ENCODE assay signal across 8 cellular contexts in the genomic region with DNA sequence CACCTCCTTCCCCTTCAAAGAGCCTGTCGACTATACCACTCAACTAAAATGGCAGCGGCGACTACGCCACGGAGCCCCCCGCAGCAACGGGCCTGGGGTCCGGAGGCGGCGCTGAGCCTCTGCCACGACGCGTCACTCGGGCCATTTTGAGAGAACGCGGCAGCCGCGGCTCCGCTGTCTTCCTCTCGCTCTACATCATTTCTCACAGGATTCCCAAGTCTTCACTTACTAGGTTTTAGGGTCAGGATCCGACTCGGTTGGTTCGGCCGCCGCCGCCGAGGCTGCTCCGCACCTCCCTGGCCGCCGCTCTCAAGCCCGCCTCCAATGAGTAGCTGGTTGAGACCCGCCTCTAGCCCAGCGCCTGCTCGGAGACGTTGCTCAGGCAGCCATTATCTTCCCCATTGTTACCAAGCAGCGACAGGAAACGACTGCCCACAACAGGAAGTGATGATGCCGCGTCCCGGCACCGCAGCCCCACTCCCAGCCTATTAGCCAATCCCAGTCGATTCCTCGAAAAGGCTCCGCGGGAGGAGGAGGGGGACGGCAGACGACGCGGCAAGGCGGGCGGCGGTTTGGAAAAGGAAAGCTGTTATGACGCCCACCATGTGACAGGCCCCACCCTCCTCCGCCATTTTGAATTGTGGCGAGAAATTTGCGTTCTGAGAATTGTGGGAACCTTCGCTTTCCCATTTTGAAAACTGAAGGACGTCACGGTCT. TPM values are rescaled to one million over a fixed set of nuclear protein-coding genes. Genes with fewer than 3 reads are reported as not detected.
DNase-seq lines count a peak whose midpoint lies in the region; ATAC-seq and TF ChIP-seq lines count a peak whose summit lies in the region.

A gene with protein sequence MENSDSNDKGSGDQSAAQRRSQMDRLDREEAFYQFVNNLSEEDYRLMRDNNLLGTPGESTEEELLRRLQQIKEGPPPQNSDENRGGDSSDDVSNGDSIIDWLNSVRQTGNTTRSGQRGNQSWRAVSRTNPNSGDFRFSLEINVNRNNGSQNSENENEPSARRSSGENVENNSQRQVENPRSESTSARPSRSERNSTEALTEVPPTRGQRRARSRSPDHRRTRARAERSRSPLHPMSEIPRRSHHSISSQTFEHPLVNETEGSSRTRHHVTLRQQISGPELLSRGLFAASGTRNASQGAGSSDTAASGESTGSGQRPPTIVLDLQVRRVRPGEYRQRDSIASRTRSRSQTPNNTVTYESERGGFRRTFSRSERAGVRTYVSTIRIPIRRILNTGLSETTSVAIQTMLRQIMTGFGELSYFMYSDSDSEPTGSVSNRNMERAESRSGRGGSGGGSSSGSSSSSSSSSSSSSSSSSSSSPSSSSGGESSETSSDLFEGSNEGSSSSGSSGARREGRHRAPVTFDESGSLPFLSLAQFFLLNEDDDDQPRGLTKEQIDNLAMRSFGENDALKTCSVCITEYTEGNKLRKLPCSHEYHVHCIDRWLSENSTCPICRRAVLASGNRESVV (minus strand): TSS at position 432 of the 717 bp plus-strand sequence. CDS start 18,647 bp downstream, outside the sequence.

- peak; percentile 83 for TF ChIP-seq POLR2A in ovary (IDR thresholded peaks at IDR 0.05)
- TF ChIP-seq POLR2A in thyroid gland (IDR thresholded peaks at IDR 0.05) = peak in 1 of 2 donors; percentile 86

- H3K27ac ChIP-seq in ovary (peak within 1 kb of the TSS; percentile 56 to 90), thyroid gland (peak within 1 kb of the TSS; percentile 92 to 96 (median 94))

- no peaks in the 10 kb centered on the region for H3K9me3 ChIP-seq in ovary
- no peaks in the 10 kb centered on the region for H3K9me3 ChIP-seq in thyroid gland

- H3K4me3 ChIP-seq in GM12864 (ENCODE audit: low read depth, low read length) = peak within 1 kb of the TSS; percentile 85
- H3K4me3 ChIP-seq in ovary = peak within 1 kb of the TSS; percentile 86
- H3K4me3 ChIP-seq in thyroid gland (replicated peaks in 1 of 3) = peak within 1 kb of the TSS; percentile 47 to 81 (median 49)

- H3K36me3 ChIP-seq in ovary = no peaks in the 10 kb centered on the region
- no peaks in the 10 kb centered on the region for H3K36me3 ChIP-seq in thyroid gland

- ATAC-seq in HG02759 (IDR thresholded peaks at IDR 0.05; ENCODE audit: unreplicated experiment) (peak; percentile 95), Right ventricle myocardium inferior (peak; percentile 100)

- DNase-seq in GM12864 (ENCODE audit: low read depth) (peak; percentile 85), NCI-H1417 (lab: John Stamatoyannopoulos, UW) (peak; percentile 93 to 98 (median 93)), SW 1271 (lab: John Stamatoyannopoulos, UW) (peak; percentile 43 to 79), Right ventricle myocardium inferior (ENCODE audit: missing footprints) (peak; percentile 95), ovary (peak; percentile 89 to 94 (median 91)), thyroid gland (peak; percentile 93 to 94)
- peak; percentile 73 for DNase-seq in activated naive CD8-positive, alpha-beta T cell treated with anti-CD3 and anti-CD28 coated beads, Interleukin-2, amount 50 U/mL, for 16 hours (ENCODE audit: low read depth, low spot score)

- H3K27me3 ChIP-seq in ovary = no peaks in the 10 kb centered on the region
- no peaks in the 10 kb centered on the region for H3K27me3 ChIP-seq in thyroid gland

- intact Hi-C loops in Right ventricle myocardium inferior (cut with DNase I) (loop anchor here (5.0 to 10.0 kb wide), 2 partner anchors 80 to 983 kb away; no protein-coding TSS in a partner anchor), ovary (cut with DNase I) (loop anchor here in 2 of 4 donors (5.0 to 10.0 kb wide), 2 partner anchors 60 to 192 kb away; partner anchors contain the start of gene SLC16A2 (in 1 of the 2)), thyroid gland (cut with DNase I) (no loop called here)

- H3K4me1 ChIP-seq in ovary (ENCODE audit: insufficient read depth) = no peaks in the 10 kb centered on the region
- H3K4me1 ChIP-seq in thyroid gland = no peaks in the 10 kb centered on the region

- WGBS in ovary, 3 donors = 33 to 53% (median 43%) methylated on average over 59 of the region's 59 CpGs
- WGBS in thyroid gland, 2 donors = 0 to 9% methylated on average over 6 to 18 of the region's 59 CpGs

- peak; percentile 97 for TF ChIP-seq EP300 in ovary (IDR thresholded peaks at IDR 0.05)

- TF ChIP-seq CTCF in GM12864 (IDR thresholded peaks at IDR 0.05; ENCODE audit: low read depth, low read length, missing control alignments) = no peak
- TF ChIP-seq CTCF in ovary (IDR thresholded peaks at IDR 0.05) = no peak
- TF ChIP-seq CTCF in thyroid gland (IDR thresholded peaks at IDR 0.05) = no peak

RNA-seq across cellular contexts. Expression of the gene that starts here (rescaled TPM):
- 20.1 TPM for total RNA-seq in Right ventricle myocardium inferior
- 10 to 100 TPM; 25.2 to 44.5 (median 34.2) TPM for total RNA-seq in ovary
- polyA plus RNA-seq in ovary = 10 to 100 TPM in 1 of 2 donors, 1 to 10 TPM in 1; 9.9 to 14.6 TPM
- total RNA-seq in thyroid gland = 10 to 100 TPM; 33.3 to 55.2 (median 41.9) TPM

Comparison
In these comparisons a context has a peak if more than half of its experiments do, and no peak if none do; other contexts are left out.
1. Peak in every context shown above with its lines: DNase-seq, ATAC-seq, H3K4me3 ChIP-seq and H3K27ac ChIP-seq.